13 cellular contexts compared by ENCODE assay signal in the genomic region with DNA sequence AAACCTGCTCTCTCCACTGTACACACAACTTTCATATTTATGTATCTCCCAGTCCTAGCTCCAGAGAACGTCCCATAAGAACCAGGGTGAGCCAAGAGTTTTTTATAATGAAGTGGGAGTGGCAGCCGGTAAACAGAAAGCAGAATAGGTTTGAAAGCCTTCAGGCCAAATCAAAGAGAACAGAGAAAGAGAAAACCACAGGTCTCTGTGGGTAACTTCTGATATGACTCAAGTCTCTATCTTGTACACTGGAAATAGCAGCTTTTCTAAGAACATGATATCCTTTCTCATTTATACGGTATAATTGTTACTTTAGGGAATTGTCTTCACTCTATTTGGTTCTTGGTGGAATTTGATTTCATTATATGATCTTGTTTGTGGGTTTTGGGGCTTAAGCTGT.
DNase-seq lines count a peak whose midpoint lies in the region; ATAC-seq, FAIRE-seq and TF ChIP-seq lines count a peak whose summit lies in the region.
"Had no signal": no experiment of that assay in that cellular context is flagged by ENCODE, and none has a peak within 500 bp of the region (broad histone marks: within the 10 kb centered on the region; RNA-seq: fewer than 3 reads in every experiment).

No MANE protein-coding gene starts in this region.

- no peak overlapping the region for H3K4me3 ChIP-seq in astrocyte (ENCODE audit: insufficient read depth, low read depth, low read length)

- no peak overlapping the region for H3K9ac ChIP-seq in astrocyte (ENCODE audit: low read length)

- H3K9me3 ChIP-seq in astrocyte (ENCODE audit: insufficient read depth, low read depth, low read length) = no peaks in the 10 kb centered on the region

- H4K20me1 ChIP-seq in astrocyte (ENCODE audit: insufficient read depth, low read length) = no peaks in the 10 kb centered on the region

- DNase-seq in astrocyte (ENCODE audit: low read depth) = peak; percentile 54
- DNase-seq in stimulated activated CD4-positive, alpha-beta T cell treated with anti-CD3 and anti-CD28 coated beads, Interleukin-4, amount 100 ng/mL, for 1 hour = no peak
- no peak for DNase-seq in iPS-NIHi11 (ENCODE audit: low spot score)
- DNase-seq in DMS53 (lab: John Stamatoyannopoulos, UW) = no peak
- DNase-seq in activated CD4-positive, alpha-beta T cell treated with anti-CD3 and anti-CD28 coated beads for 36 hours = no peak
- DNase-seq: activated gamma-delta T cell, NCI-H2029 had no signal

- H3K27me3 Mint-ChIP-seq in astrocyte (ENCODE audit: low read depth, unreplicated experiment) = no peaks in the 10 kb centered on the region
- H3K27me3 Mint-ChIP-seq in activated CD4-positive, alpha-beta T cell treated with anti-CD3 and anti-CD28 coated beads for 36 hours = no peaks in the 10 kb centered on the region
- H3K27me3 Mint-ChIP-seq: progenitor cell of endocrine pancreas had no signal

- H3K27me3 ChIP-seq in astrocyte (ENCODE audit: insufficient read depth, low read length) = no peaks in the 10 kb centered on the region

- H3K4me1 Mint-ChIP-seq in astrocyte (ENCODE audit: low read depth, unreplicated experiment) = peaks cover 4% of the 10 kb centered on the region
- H3K4me1 Mint-ChIP-seq in activated CD4-positive, alpha-beta T cell treated with anti-CD3 and anti-CD28 coated beads for 36 hours = no peaks in the 10 kb centered on the region

- no peaks in the 10 kb centered on the region for H3K36me3 ChIP-seq in astrocyte (ENCODE audit: insufficient read depth, low read length)

- ATAC-seq in GM18519 (IDR thresholded peaks at IDR 0.05; ENCODE audit: low FRiP score, unreplicated experiment) (peak; percentile 99), GM21515 (IDR thresholded peaks at IDR 0.05; ENCODE audit: unreplicated experiment) (peak; percentile 99), HG03139 (IDR thresholded peaks at IDR 0.05; ENCODE audit: unreplicated experiment) (peak; percentile 87)
- no peak for ATAC-seq in activated CD4-positive, alpha-beta T cell treated with anti-CD3 and anti-CD28 coated beads for 36 hours
- ATAC-seq: HCT116 had no signal

- CTCF ChIA-PET in activated CD4-positive, alpha-beta T cell treated with anti-CD3 and anti-CD28 coated beads for 36 hours (lab: Charles Lee) = no interaction called here

- POLR2A ChIA-PET in activated CD4-positive, alpha-beta T cell treated with anti-CD3 and anti-CD28 coated beads for 36 hours (lab: Charles Lee) = no interaction called here

- H3K27ac ChIP-seq in astrocyte (ENCODE audit: low read depth, low read length) = no peak overlapping the region

- H2AFZ ChIP-seq in astrocyte (ENCODE audit: low read depth, low read length) = no peak overlapping the region

- intact Hi-C loops in activated CD4-positive, alpha-beta T cell treated with anti-CD3 and anti-CD28 coated beads for 36 hours (cut with DNase I, micrococcal nuclease) = no loop called here

- H3K27ac Mint-ChIP-seq in astrocyte (ENCODE audit: unreplicated experiment) = no peak overlapping the region
- H3K27ac Mint-ChIP-seq in activated CD4-positive, alpha-beta T cell treated with anti-CD3 and anti-CD28 coated beads for 36 hours = no peak overlapping the region
- H3K27ac Mint-ChIP-seq: progenitor cell of endocrine pancreas had no signal

- no peak for FAIRE-seq in astrocyte (lab: Jason Lieb, UNC)
- FAIRE-seq: islet of Langerhans had no signal

- no peaks in the 10 kb centered on the region for H3K9me3 Mint-ChIP-seq in astrocyte (ENCODE audit: unreplicated experiment)
- H3K9me3 Mint-ChIP-seq in activated CD4-positive, alpha-beta T cell treated with anti-CD3 and anti-CD28 coated beads for 36 hours (ENCODE audit: low read depth) = peaks cover 18% of the 10 kb centered on the region

- no peaks in the 10 kb centered on the region for H3K36me3 Mint-ChIP-seq in astrocyte (ENCODE audit: low read depth, unreplicated experiment)
- no peaks in the 10 kb centered on the region for H3K36me3 Mint-ChIP-seq in activated CD4-positive, alpha-beta T cell treated with anti-CD3 and anti-CD28 coated beads for 36 hours (ENCODE audit: low read depth)

- H3K4me2 ChIP-seq in astrocyte (ENCODE audit: low read length) = no peak overlapping the region

- peaks cover 3% of the 10 kb centered on the region for H3K4me1 ChIP-seq in astrocyte (ENCODE audit: insufficient read depth, low read length)

- no peaks in the 10 kb centered on the region for H3K79me2 ChIP-seq in astrocyte (ENCODE audit: insufficient read depth, low read length)

- TF ChIP-seq CTCF in astrocyte (IDR thresholded peaks at IDR 0.05; ENCODE audit: insufficient read depth, low read depth, low read length) = no peak

- no peak overlapping the region for H3K4me3 Mint-ChIP-seq in astrocyte (ENCODE audit: unreplicated experiment)
- H3K4me3 Mint-ChIP-seq in activated CD4-positive, alpha-beta T cell treated with anti-CD3 and anti-CD28 coated beads for 36 hours = no peak overlapping the region
